In genomic region chr1:18901147-18901951, GRCh38 we compare ENCODE assay signal across 8 cellular contexts. TPM values are rescaled to one million over a fixed set of nuclear protein-coding genes. Genes with fewer than 3 reads are reported as not detected.
DNase-seq lines count a peak whose midpoint lies in the region; ATAC-seq and TF ChIP-seq lines count a peak whose summit lies in the region.

No MANE protein-coding gene starts in this region.

- TF ChIP-seq CTCF in stomach (IDR thresholded peaks at IDR 0.05): no peak

- WGBS in stomach, 5 donors: 38 to 50% (median 45%) methylated on average over 8 to 9 of the region's 9 CpGs

- H3K27me3 ChIP-seq in stomach: no peaks in the 10 kb centered on the region

- peaks cover 35% of the 10 kb centered on the region for H3K4me1 Mint-ChIP-seq in activated CD8-positive, alpha-beta T cell treated with anti-CD3 and anti-CD28 coated beads, Interleukin-2, amount 10 ng/mL, durations not matched to agents 7 days and 5 days (ENCODE audit: low read depth)

- H3K4me1 ChIP-seq in stomach: peaks cover 7 to 27% (median 24%) of the 10 kb centered on the region in 4 donors

- POLR2A ChIA-PET in activated CD8-positive, alpha-beta T cell treated with anti-CD3 and anti-CD28 coated beads, Interleukin-2, amount 10 ng/mL, durations not matched to agents 7 days and 5 days (lab: Charles Lee): interaction anchor here (2.4 kb wide), 1 partner anchor 26 kb away, joined by 12 read pairs; no protein-coding TSS in a partner anchor

- TF ChIP-seq POLR2A in stomach (IDR thresholded peaks at IDR 0.05): no peak

- intact Hi-C loops in stomach (cut with DNase I; ENCODE audit: low total_unique reads): loop anchor here (10.0 kb wide), 1 partner anchor 53 kb away; the partner anchor contains the start of gene IFFO2

- H3K9me3 ChIP-seq in stomach: no peaks in the 10 kb centered on the region

- H3K27me3 Mint-ChIP-seq in activated CD8-positive, alpha-beta T cell treated with anti-CD3 and anti-CD28 coated beads, Interleukin-2, amount 10 ng/mL, durations not matched to agents 7 days and 5 days (ENCODE audit: low read depth): peaks cover 2% of the 10 kb centered on the region

- peak overlapping the region in 1 of 5 donors; percentile 91 for H3K27ac ChIP-seq in stomach

- DNase-seq in NCI-H1092 treated with DMSO at 0.1 percent for 48 hours (lab: John Stamatoyannopoulos, UW) (peak; percentile 15), NCI-H1092 (lab: John Stamatoyannopoulos, UW) (no peak), stomach (no peak)
- DNase-seq in activated CD8-positive, alpha-beta T cell treated with anti-CD3 and anti-CD28 coated beads, Interleukin-2, amount 10 ng/mL, durations not matched to agents 7 days and 5 days: no peak

- TF ChIP-seq EP300 in stomach (IDR thresholded peaks at IDR 0.05): no peak

- no peaks in the 10 kb centered on the region for H3K36me3 ChIP-seq in stomach

- H3K27ac Mint-ChIP-seq in activated CD8-positive, alpha-beta T cell treated with anti-CD3 and anti-CD28 coated beads, Interleukin-2, amount 10 ng/mL, durations not matched to agents 7 days and 5 days: peak overlapping the region; percentile 87

- no peaks in the 10 kb centered on the region for H3K36me3 Mint-ChIP-seq in activated CD8-positive, alpha-beta T cell treated with anti-CD3 and anti-CD28 coated beads, Interleukin-2, amount 10 ng/mL, durations not matched to agents 7 days and 5 days (ENCODE audit: low read depth)

- no peak for ATAC-seq in activated CD8-positive, alpha-beta T cell treated with anti-CD3 and anti-CD28 coated beads, Interleukin-2, amount 10 ng/mL, durations not matched to agents 7 days and 5 days
- ATAC-seq in GM21367 (IDR thresholded peaks at IDR 0.05; ENCODE audit: unreplicated experiment) (no peak), HG03139 (IDR thresholded peaks at IDR 0.05; ENCODE audit: unreplicated experiment) (no peak), GM18519 (IDR thresholded peaks at IDR 0.05; ENCODE audit: low FRiP score, unreplicated experiment) (no peak)

- CTCF ChIA-PET in activated CD8-positive, alpha-beta T cell treated with anti-CD3 and anti-CD28 coated beads, Interleukin-2, amount 10 ng/mL, durations not matched to agents 7 days and 5 days (lab: Charles Lee): interaction anchor here (1.2 to 6.7 kb wide), 4 partner anchors 11 to 18 kb away, joined by 4 to 51 read pairs (median 22); no protein-coding TSS in a partner anchor

- peak overlapping the region; percentile 91 for H3K4me3 Mint-ChIP-seq in activated CD8-positive, alpha-beta T cell treated with anti-CD3 and anti-CD28 coated beads, Interleukin-2, amount 10 ng/mL, durations not matched to agents 7 days and 5 days

- no peaks in the 10 kb centered on the region for H3K9me3 Mint-ChIP-seq in activated CD8-positive, alpha-beta T cell treated with anti-CD3 and anti-CD28 coated beads, Interleukin-2, amount 10 ng/mL, durations not matched to agents 7 days and 5 days (ENCODE audit: insufficient read depth)

- peak overlapping the region; percentile 53 for H3K4me3 ChIP-seq in iPS-11a (ENCODE audit: low read depth, low read length)
- H3K4me3 ChIP-seq in stomach: peak overlapping the region; percentile 74 to 93 (median 78)

RNA-seq across cellular contexts. Expression of gene ALDH4A1, which starts 1.0 kb away (rescaled TPM):
- 1 to 10 TPM; 4.2 to 4.3 TPM for total RNA-seq in activated CD8-positive, alpha-beta T cell treated with anti-CD3 and anti-CD28 coated beads, Interleukin-2, amount 10 ng/mL, durations not matched to agents 7 days and 5 days
- total RNA-seq in stomach: 10 to 100 TPM in 1 of 5 donors, 1 to 10 TPM in 4; 3.5 to 11.0 (median 7.6) TPM
- 10 to 100 TPM in 2 of 3 donors, 1 to 10 TPM in 1; 6.7 to 16.0 (median 11.1) TPM for polyA plus RNA-seq in stomach

RNA-seq across cellular contexts. Expression of gene TAS1R2, which starts 41.9 kb away (rescaled TPM):
- total RNA-seq in activated CD8-positive, alpha-beta T cell treated with anti-CD3 and anti-CD28 coated beads, Interleukin-2, amount 10 ng/mL, durations not matched to agents 7 days and 5 days: not detected
- total RNA-seq in stomach: 1 to 10 TPM in 1 of 5 donors, not detected in 4; 9.9 TPM
- not detected for polyA plus RNA-seq in stomach

RNA-seq across cellular contexts. Expression of gene IFFO2, which starts 55.1 kb away (rescaled TPM):
- 1 to 10 TPM; 7.2 to 8.2 TPM for total RNA-seq in activated CD8-positive, alpha-beta T cell treated with anti-CD3 and anti-CD28 coated beads, Interleukin-2, amount 10 ng/mL, durations not matched to agents 7 days and 5 days
- total RNA-seq in stomach: 10 to 100 TPM in 2 of 5 donors, 1 to 10 TPM in 2, under 1 TPM in 1; 0.58 to 47.8 (median 7.7) TPM
- polyA plus RNA-seq in stomach: 1 to 10 TPM in 2 of 3 donors, under 1 TPM in 1; 0.92 to 5.1 (median 3.4) TPM
